Comparison of ENCODE assay signal across 1 cellular context in genomic region chr1:45013551-45014209, GRCh38.
TF ChIP-seq lines count a peak whose summit lies in the region.

No MANE protein-coding gene starts in this region.

TF ChIP-seq in IMR-90, 13 proteins besides CTCF, POLR2A, EP300 and RAD21:
- TF ChIP-seq NFE2L2 (IDR thresholded peaks at IDR 0.05; ENCODE audit: low read depth, low read length), result no peak
- no peak for TF ChIP-seq CEBPB (IDR thresholded peaks at IDR 0.05; ENCODE audit: low read depth, low read length)
- no peak for TF ChIP-seq RCOR1 (IDR thresholded peaks at IDR 0.05; ENCODE audit: insufficient replicate concordance, low read length)
